1 cellular context compared by ENCODE assay signal in genomic region chr22:48072777-48073176, GRCh38.
A peak's percentile ranks its signal among the peaks of the same experiment; 100 is the strongest.
TF ChIP-seq lines count a peak whose summit lies in the region.

No MANE protein-coding gene starts in this region.

TF ChIP-seq in H1, 55 proteins besides CTCF, POLR2A, EP300 and RAD21 (continued from another document):
- no peak for TF ChIP-seq HDAC2 (IDR thresholded peaks at IDR 0.05; ENCODE audit: borderline replicate concordance in 1 of 2, low read depth in 2 of 2, low read length in 2 of 2)
- 0 out of 2 replicates have a peak, but pooled peaks have one; percentile 36 for TF ChIP-seq TBP (IDR thresholded peaks at IDR 0.05; ENCODE audit: low read depth, low read length)
- 0 out of 2 replicates have a peak, but pooled peaks have one; percentile 55 for TF ChIP-seq YY1 (IDR thresholded peaks at IDR 0.05; ENCODE audit: low read depth, low read length)
